ENCODE assay signal across 14 cellular contexts in the genomic region with DNA sequence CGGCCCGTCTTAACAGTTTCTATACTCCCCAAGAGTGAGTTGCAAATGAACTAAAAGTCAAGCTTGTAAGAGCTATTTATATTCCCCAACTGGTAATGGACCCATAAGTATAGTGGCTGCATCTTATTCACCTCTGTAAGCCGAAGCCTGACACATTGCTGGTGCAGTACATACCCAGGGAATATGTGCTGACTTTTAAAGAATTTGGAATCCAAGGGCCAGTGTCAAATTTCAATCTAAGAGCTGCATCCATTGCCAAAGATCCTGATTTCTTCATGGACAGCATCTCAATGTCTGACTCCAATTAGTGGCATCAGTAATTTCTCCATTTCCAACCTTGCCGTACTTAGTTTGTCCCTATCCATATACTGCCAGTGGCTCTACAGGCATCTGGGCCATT. TPM values are rescaled to one million over a fixed set of nuclear protein-coding genes. Genes with fewer than 3 reads are reported as not detected.
DNase-seq lines count a peak whose midpoint lies in the region; ATAC-seq lines count a peak whose summit lies in the region.
"Had no signal": no experiment of that assay in that cellular context is flagged by ENCODE, and none has a peak within 500 bp of the region (broad histone marks: within the 10 kb centered on the region; RNA-seq: fewer than 3 reads in every experiment).

No MANE protein-coding gene starts in this region.

- intact Hi-C loops in Right ventricle myocardium inferior (cut with DNase I): no loop called here
- intact Hi-C loops in cardiac septum (cut with DNase I): no loop called here

- DNase-seq in Right ventricle myocardium inferior (ENCODE audit: missing footprints) (no peak), cardiac septum (ENCODE audit: low spot score) (no peak), EH (ENCODE audit: low read depth) (peak; percentile 52), fibroblast of gingiva (ENCODE audit: low read depth) (peak; percentile 88), hepatic stellate cell (ENCODE audit: low spot score) (no peak), GF-D8 (lab: John Stamatoyannopoulos, UW) (no peak)
- DNase-seq: ACHN; BE2C; Caco-2; CD8-positive, alpha-beta memory T cell; DND-41; GM23248 had no signal

- ATAC-seq in Right ventricle myocardium inferior: peak; percentile 44
- ATAC-seq in GM18520 (IDR thresholded peaks at IDR 0.05; ENCODE audit: unreplicated experiment): no peak
- ATAC-seq: HCT116 had no signal

RNA-seq across cellular contexts. Expression of a gene that starts 42.0 kb away (rescaled TPM):
- total RNA-seq in Right ventricle myocardium inferior (16.0 TPM), cardiac septum (10.8 TPM)
- total RNA-seq: GM23248 had no signal

Comparison
In these comparisons a context has a peak if more than half of its experiments do, and no peak if none do; other contexts are left out.
1. DNase-seq: peak in EH (single experiment) and fibroblast of gingiva (single experiment); none in Right ventricle myocardium inferior (single experiment), cardiac septum (single experiment), hepatic stellate cell (single experiment) and GF-D8 (single experiment).